8 cellular contexts compared by ENCODE assay signal in genomic region chr3:4978966-4979400, GRCh38. TPM values are rescaled to one million over a fixed set of nuclear protein-coding genes. Genes with fewer than 3 reads are reported as not detected.
DNase-seq lines count a peak whose midpoint lies in the region; ATAC-seq and TF ChIP-seq lines count a peak whose summit lies in the region.

No MANE protein-coding gene starts in this region.

- no TSS peak for BruUV-seq in Caco-2 (replicated peaks; lab: Mats Ljungman, UMichigan)

- ATAC-seq in GM21367 (IDR thresholded peaks at IDR 0.05; ENCODE audit: unreplicated experiment) = peak; percentile 31
- peak; percentile 51 for ATAC-seq in activated T-helper 17 cell treated with anti-CD3 and anti-CD28 coated beads, Interleukin-2, amount 50 U/mL, for 72 hours (replicated peaks)
- peak; percentile 42 to 78 (median 61) for ATAC-seq in natural killer cell

- H3K4me3 ChIP-seq in Caco-2 (ENCODE audit: low read depth, low read length) (peak overlapping the region; percentile 70), Peyer's patch (peak overlapping the region; percentile 75 to 97 (median 90)), fibroblast of mammary gland (ENCODE audit: control insufficient read depth, low read depth, low read length) (peak overlapping the region; percentile 30), stomach smooth muscle (ENCODE audit: low read length in 2 of 2) (peak overlapping the region in 1 of 2 donors; percentile 98)

- peak overlapping the region; percentile 93 to 97 for H3K9ac ChIP-seq in stomach smooth muscle (ENCODE audit: low read length in 2 of 2)

- POLR2A ChIA-PET in Caco-2 (lab: Charles Lee) = interaction anchor here (0.5 to 1.2 kb wide), 9 partner anchors 8 to 267 kb away, joined by 3 to 10 read pairs (median 3); no protein-coding TSS in a partner anchor

- intact Hi-C loops in Caco-2 (cut with micrococcal nuclease; ENCODE audit: unreplicated experiment) (loop anchor here (1.0 to 5.0 kb wide), 5 partner anchors 8 to 208 kb away; partner anchors contain the start of gene EDEM1), natural killer cell (cut with micrococcal nuclease) (loop anchor here (1.0 to 10.0 kb wide), 2 partner anchors 90 to 474 kb away; no protein-coding TSS in a partner anchor)

- H3K9me3 Mint-ChIP-seq in Caco-2 (ENCODE audit: unreplicated experiment) (no peaks in the 10 kb centered on the region), natural killer cell (no peaks in the 10 kb centered on the region)
- H3K9me3 Mint-ChIP-seq in activated T-helper 17 cell treated with anti-CD3 and anti-CD28 coated beads, Interleukin-2, amount 50 U/mL, for 72 hours = no peaks in the 10 kb centered on the region

- no peak for TF ChIP-seq CTCF in Caco-2 (IDR thresholded peaks at IDR 0.05; ENCODE audit: insufficient read depth in 1 of 2, low read depth in 1 of 2, low read length in 1 of 2, severe bottlenecking in 1 of 2, unreplicated experiment in 1 of 2)
- no peak for TF ChIP-seq CTCF in Peyer's patch (IDR thresholded peaks at IDR 0.05)
- no peak for TF ChIP-seq CTCF in fibroblast of mammary gland (conservative IDR thresholded peaks at IDR 0.05; ENCODE audit: control insufficient read depth, insufficient read depth, low read depth, low read length)
- no peak for TF ChIP-seq CTCF in natural killer cell (IDR thresholded peaks at IDR 0.05)

- H3K9me3 ChIP-seq in Caco-2 (no peaks in the 10 kb centered on the region), Peyer's patch (no peaks in the 10 kb centered on the region), stomach smooth muscle (ENCODE audit: control insufficient read depth in 2 of 2, low read length in 2 of 2) (no peaks in the 10 kb centered on the region)

- peaks cover 19% of the 10 kb centered on the region for H3K4me1 ChIP-seq in Caco-2
- peaks cover 0 to 34% (median 2%) of the 10 kb centered on the region in 4 donors for H3K4me1 ChIP-seq in Peyer's patch
- peaks cover 39% of the 10 kb centered on the region for H3K4me1 ChIP-seq in stomach smooth muscle (ENCODE audit: control insufficient read depth, insufficient read depth, low read length)

- TF ChIP-seq POLR2A in Peyer's patch (IDR thresholded peaks at IDR 0.05) = no peak

- H3K36me3 Mint-ChIP-seq in Caco-2 (ENCODE audit: insufficient read depth, unreplicated experiment) = peaks cover 16% of the 10 kb centered on the region
- H3K36me3 Mint-ChIP-seq in activated T-helper 17 cell treated with anti-CD3 and anti-CD28 coated beads, Interleukin-2, amount 50 U/mL, for 72 hours (ENCODE audit: low read depth) = peaks cover 69% of the 10 kb centered on the region
- H3K36me3 Mint-ChIP-seq in natural killer cell = peaks cover 38% of the 10 kb centered on the region

- H3K4me1 Mint-ChIP-seq in Caco-2 (ENCODE audit: low read depth, unreplicated experiment) = peaks cover 23% of the 10 kb centered on the region
- peaks cover 25% of the 10 kb centered on the region for H3K4me1 Mint-ChIP-seq in activated T-helper 17 cell treated with anti-CD3 and anti-CD28 coated beads, Interleukin-2, amount 50 U/mL, for 72 hours
- H3K4me1 Mint-ChIP-seq in natural killer cell = peaks cover 66 to 67% of the 10 kb centered on the region in 2 donors

- H3K27me3 Mint-ChIP-seq in Caco-2 (ENCODE audit: insufficient read depth, unreplicated experiment) (no peaks in the 10 kb centered on the region), natural killer cell (ENCODE audit: low read depth in 2 of 2) (no peaks in the 10 kb centered on the region)
- H3K27me3 Mint-ChIP-seq in activated T-helper 17 cell treated with anti-CD3 and anti-CD28 coated beads, Interleukin-2, amount 50 U/mL, for 72 hours = no peaks in the 10 kb centered on the region

- DNase-seq in Caco-2 = peak; percentile 88 to 93
- peak; percentile 73 for DNase-seq in HT-29 (ENCODE audit: low spot score)
- peak; percentile 95 to 98 (median 95) for DNase-seq in Peyer's patch
- DNase-seq in fibroblast of mammary gland (ENCODE audit: low read depth) = peak; percentile 99
- peak; percentile 92 for DNase-seq in natural killer cell

- H3K4me3 Mint-ChIP-seq in Caco-2 (ENCODE audit: unreplicated experiment) (peak overlapping the region; percentile 89), natural killer cell (peak overlapping the region; percentile 99)
- H3K4me3 Mint-ChIP-seq in activated T-helper 17 cell treated with anti-CD3 and anti-CD28 coated beads, Interleukin-2, amount 50 U/mL, for 72 hours = peak overlapping the region; percentile 89

- peak overlapping the region; percentile 67 for H3K27ac Mint-ChIP-seq in Caco-2 (ENCODE audit: unreplicated experiment)
- peak overlapping the region; percentile 100 for H3K27ac Mint-ChIP-seq in activated T-helper 17 cell treated with anti-CD3 and anti-CD28 coated beads, Interleukin-2, amount 50 U/mL, for 72 hours
- peak overlapping the region; percentile 98 to 100 for H3K27ac Mint-ChIP-seq in natural killer cell

- H3K36me3 ChIP-seq in Caco-2 (ENCODE audit: control insufficient read depth, insufficient read depth, low read length) (peaks cover 2% of the 10 kb centered on the region), Peyer's patch (peaks cover 0 to 10% (median 0%) of the 10 kb centered on the region in 3 donors), stomach smooth muscle (ENCODE audit: control insufficient read depth in 2 of 2, insufficient read depth in 2 of 2, low read length in 2 of 2) (peaks cover 14 to 26% of the 10 kb centered on the region in 2 donors)

- H3K27ac ChIP-seq in Peyer's patch (peak overlapping the region; percentile 95 to 100 (median 99)), stomach smooth muscle (ENCODE audit: low read length) (peak overlapping the region; percentile 98)

- CTCF ChIA-PET in Caco-2 (lab: Charles Lee) = interaction anchor here (0.6 to 2.3 kb wide), 7 partner anchors 35 to 779 kb away, joined by 3 to 8 read pairs (median 4); no protein-coding TSS in a partner anchor

- no peaks in the 10 kb centered on the region for H3K27me3 ChIP-seq in Caco-2 (replicated peaks; ENCODE audit: control insufficient read depth, insufficient read depth, low read length)
- H3K27me3 ChIP-seq in Peyer's patch = no peaks in the 10 kb centered on the region
- H3K27me3 ChIP-seq in stomach smooth muscle (ENCODE audit: control insufficient read depth in 1 of 2, insufficient read depth in 2 of 2, low read length in 2 of 2) = no peaks in the 10 kb centered on the region

RNA-seq across cellular contexts. Expression of gene BHLHE40, which starts 0.3 kb away (rescaled TPM):
- total RNA-seq in Caco-2 (2022) (8.5 and 8.7 TPM in 2 replicates), Peyer's patch (10 to 100 TPM; 20.3 to 78.4 (median 44.3) TPM), natural killer cell (100 to 1,000 TPM; 512 to 725 (median 719) TPM)
- total RNA-seq in HT-29 (2014; rRNA removed; shearing (Covaris generic)) = 22.1 and 26.1 TPM in 2 replicates
- total RNA-seq in activated T-helper 17 cell treated with anti-CD3 and anti-CD28 coated beads, Interleukin-2, amount 50 U/mL, for 72 hours = 100 to 1,000 TPM; 217 to 527 TPM
